Comparison of ENCODE assay signal across 8 cellular contexts in the genomic region with DNA sequence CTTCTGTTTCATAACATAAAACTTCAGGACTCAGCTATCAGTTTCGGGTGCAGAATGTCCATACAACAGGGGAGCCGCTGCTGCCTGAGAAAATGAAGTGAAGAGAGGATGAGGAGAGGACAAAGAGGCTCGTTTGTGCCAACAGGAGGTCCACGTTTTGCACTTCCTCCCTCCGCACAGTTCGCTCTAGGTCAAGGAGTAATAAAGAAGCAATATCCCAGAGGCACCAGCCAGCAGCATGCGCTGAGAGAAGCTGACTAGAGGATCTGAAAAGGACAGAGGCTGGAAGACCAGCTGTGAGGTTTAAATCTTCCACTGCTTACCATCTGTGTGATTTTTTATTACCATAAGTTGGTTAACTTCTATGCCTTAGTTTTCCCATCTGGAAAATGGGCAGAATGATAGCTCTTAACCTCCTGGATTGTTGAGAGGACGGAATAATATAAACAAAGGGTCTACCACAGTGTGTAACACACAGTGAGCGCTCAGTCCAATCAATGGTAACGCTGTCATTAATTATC. TPM values are rescaled to one million over a fixed set of nuclear protein-coding genes. Genes with fewer than 3 reads are reported as not detected.
DNase-seq lines count a peak whose midpoint lies in the region; ATAC-seq and TF ChIP-seq lines count a peak whose summit lies in the region.

No MANE protein-coding gene starts in this region.

- peak overlapping the region in 1 of 2 donors; percentile 27 for H3K9ac ChIP-seq in liver (ENCODE audit: low read depth in 1 of 2, low read length in 2 of 2)

- CTCF ChIA-PET in GM10248 (lab: Yijun Ruan, JAX): interaction anchor here (0.6 to 5.3 kb wide), 8 partner anchors 12 to 289 kb away, joined by 3 to 40 read pairs (median 6); no protein-coding TSS in a partner anchor

- peaks cover 4 to 72% (median 37%) of the 10 kb centered on the region in 4 donors for H3K4me1 ChIP-seq in liver (ENCODE audit: control insufficient read depth in 4 of 4, insufficient read depth in 4 of 4, low read length in 3 of 4)
- peaks cover 9% of the 10 kb centered on the region for H3K4me1 ChIP-seq in upper lobe of right lung

- peak overlapping the region; percentile 95 for H3K27ac Mint-ChIP-seq in activated naive CD4-positive, alpha-beta T cell treated with anti-CD3 and anti-CD28 coated beads, Interleukin-2, amount 50 U/mL, for 24 hours
- H3K27ac Mint-ChIP-seq in activated naive CD8-positive, alpha-beta T cell treated with anti-CD3 and anti-CD28 coated beads, Interleukin-2, amount 10 ng/mL, durations not matched to agents 7 days and 5 days: peak overlapping the region; percentile 96

- peaks cover 4% of the 10 kb centered on the region for H3K9me3 Mint-ChIP-seq in activated naive CD4-positive, alpha-beta T cell treated with anti-CD3 and anti-CD28 coated beads, Interleukin-2, amount 50 U/mL, for 24 hours
- H3K9me3 Mint-ChIP-seq in activated naive CD8-positive, alpha-beta T cell treated with anti-CD3 and anti-CD28 coated beads, Interleukin-2, amount 10 ng/mL, durations not matched to agents 7 days and 5 days: no peaks in the 10 kb centered on the region

- peaks cover 33% of the 10 kb centered on the region for H3K4me1 Mint-ChIP-seq in activated naive CD4-positive, alpha-beta T cell treated with anti-CD3 and anti-CD28 coated beads, Interleukin-2, amount 50 U/mL, for 24 hours
- peaks cover 16% of the 10 kb centered on the region for H3K4me1 Mint-ChIP-seq in activated naive CD8-positive, alpha-beta T cell treated with anti-CD3 and anti-CD28 coated beads, Interleukin-2, amount 10 ng/mL, durations not matched to agents 7 days and 5 days

- POLR2A ChIA-PET in activated naive CD8-positive, alpha-beta T cell treated with anti-CD3 and anti-CD28 coated beads, Interleukin-2, amount 10 ng/mL, durations not matched to agents 7 days and 5 days (lab: Charles Lee): interaction anchor here (1.0 to 2.7 kb wide), 2 partner anchors 9 to 193 kb away, joined by 3 to 15 read pairs; no protein-coding TSS in a partner anchor
- POLR2A ChIA-PET in GM10248 (lab: Yijun Ruan, JAX): no interaction called here

- peaks cover 10% of the 10 kb centered on the region for H3K36me3 Mint-ChIP-seq in activated naive CD4-positive, alpha-beta T cell treated with anti-CD3 and anti-CD28 coated beads, Interleukin-2, amount 50 U/mL, for 24 hours
- peaks cover 5% of the 10 kb centered on the region for H3K36me3 Mint-ChIP-seq in activated naive CD8-positive, alpha-beta T cell treated with anti-CD3 and anti-CD28 coated beads, Interleukin-2, amount 10 ng/mL, durations not matched to agents 7 days and 5 days

- H3K4me3 ChIP-seq in liver (ENCODE audit: low read depth in 1 of 3, low read length in 3 of 3) (peak overlapping the region; percentile 54 to 78 (median 71)), upper lobe of right lung (peak overlapping the region; percentile 86)

- no peaks in the 10 kb centered on the region for H3K27me3 ChIP-seq in liver (ENCODE audit: control insufficient read depth in 4 of 4, insufficient read depth in 4 of 4, low read length in 3 of 4)
- H3K27me3 ChIP-seq in upper lobe of right lung: no peaks in the 10 kb centered on the region

- intact Hi-C loops in upper lobe of right lung (cut with DNase I) (no loop called here), posterior cingulate gyrus (cut with DNase I) (loop anchor here (5.0 to 10.0 kb wide), 2 partner anchors 129 to 262 kb away; a partner anchor contains a TSS)

- 44% methylated on average over 10 of the region's 10 CpGs for WGBS in liver

- ATAC-seq in activated naive CD8-positive, alpha-beta T cell treated with anti-CD3 and anti-CD28 coated beads, Interleukin-2, amount 10 ng/mL, durations not matched to agents 7 days and 5 days (ENCODE audit: low read depth): no peak
- ATAC-seq in upper lobe of right lung: no peak

- no peak for TF ChIP-seq RAD21 in liver (IDR thresholded peaks at IDR 0.05)

- H3K27me3 Mint-ChIP-seq in activated naive CD4-positive, alpha-beta T cell treated with anti-CD3 and anti-CD28 coated beads, Interleukin-2, amount 50 U/mL, for 24 hours: peaks cover 1% of the 10 kb centered on the region
- H3K27me3 Mint-ChIP-seq in activated naive CD8-positive, alpha-beta T cell treated with anti-CD3 and anti-CD28 coated beads, Interleukin-2, amount 10 ng/mL, durations not matched to agents 7 days and 5 days: peaks cover 10% of the 10 kb centered on the region

- H3K9me3 ChIP-seq in liver (ENCODE audit: control insufficient read depth in 4 of 4, low read length in 3 of 4) (no peaks in the 10 kb centered on the region), upper lobe of right lung (no peaks in the 10 kb centered on the region)

- DNase-seq in activated naive CD4-positive, alpha-beta T cell treated with anti-CD3 and anti-CD28 coated beads, Interleukin-2, amount 50 U/mL, for 16 hours: no peak
- no peak for DNase-seq in activated naive CD8-positive, alpha-beta T cell treated with anti-CD3 and anti-CD28 coated beads, Interleukin-2, amount 10 ng/mL, durations not matched to agents 7 days and 5 days
- DNase-seq in upper lobe of right lung (no peak), GM10248 (ENCODE audit: extremely low spot score) (no peak), cortex of kidney (lab: John Stamatoyannopoulos, UW) (no peak), posterior cingulate gyrus (no peak)

- peak overlapping the region; percentile 55 to 82 for H3K27ac ChIP-seq in liver (ENCODE audit: low read depth in 1 of 2, low read length in 2 of 2)
- H3K27ac ChIP-seq in upper lobe of right lung: peak overlapping the region; percentile 81

- H3K36me3 ChIP-seq in liver (ENCODE audit: control insufficient read depth in 4 of 4, insufficient read depth in 3 of 4, low read depth in 1 of 4, low read length in 3 of 4) (peaks cover 1 to 22% (median 9%) of the 10 kb centered on the region in 4 donors), upper lobe of right lung (peaks cover 30% of the 10 kb centered on the region)

- no peak for TF ChIP-seq CTCF in liver (IDR thresholded peaks at IDR 0.05; ENCODE audit: low read depth, low read length, missing input control)
- TF ChIP-seq CTCF in upper lobe of right lung (IDR thresholded peaks at IDR 0.05): no peak
- no peak for TF ChIP-seq CTCF in GM10248 (IDR thresholded peaks at IDR 0.05; ENCODE audit: control extremely low read depth, extremely low read depth, low read depth, missing control alignments)

- peak overlapping the region; percentile 95 for H3K4me3 Mint-ChIP-seq in activated naive CD4-positive, alpha-beta T cell treated with anti-CD3 and anti-CD28 coated beads, Interleukin-2, amount 50 U/mL, for 24 hours
- peak overlapping the region; percentile 97 for H3K4me3 Mint-ChIP-seq in activated naive CD8-positive, alpha-beta T cell treated with anti-CD3 and anti-CD28 coated beads, Interleukin-2, amount 10 ng/mL, durations not matched to agents 7 days and 5 days

TF ChIP-seq in liver, 16 proteins besides CTCF, POLR2A, EP300 and RAD21:
- TF ChIP-seq HNF4A (conservative IDR thresholded peaks at IDR 0.05) (peak in 1 of 2 donors; percentile 37), SP1 (IDR thresholded peaks at IDR 0.05) (no peak)
- TF ChIP-seq, protein P1, sequence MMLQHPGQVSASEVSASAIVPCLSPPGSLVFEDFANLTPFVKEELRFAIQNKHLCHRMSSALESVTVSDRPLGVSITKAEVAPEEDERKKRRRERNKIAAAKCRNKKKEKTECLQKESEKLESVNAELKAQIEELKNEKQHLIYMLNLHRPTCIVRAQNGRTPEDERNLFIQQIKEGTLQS (IDR thresholded peaks at IDR 0.05): no peak
- TF ChIP-seq, protein P2, sequence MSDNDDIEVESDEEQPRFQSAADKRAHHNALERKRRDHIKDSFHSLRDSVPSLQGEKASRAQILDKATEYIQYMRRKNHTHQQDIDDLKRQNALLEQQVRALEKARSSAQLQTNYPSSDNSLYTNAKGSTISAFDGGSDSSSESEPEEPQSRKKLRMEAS (IDR thresholded peaks at IDR 0.05): no peak

RNA-seq across cellular contexts. Expression of a gene that starts 0.7 kb away (rescaled TPM):
- 1 to 10 TPM; 7.5 to 7.8 TPM for total RNA-seq in activated naive CD8-positive, alpha-beta T cell treated with anti-CD3 and anti-CD28 coated beads, Interleukin-2, amount 10 ng/mL, durations not matched to agents 7 days and 5 days
- total RNA-seq in liver: 100 to 1,000 TPM; 157 to 214 TPM
- 100 to 1,000 TPM in 1 of 2 donors, 10 to 100 TPM in 1; 35.5 to 136 TPM for polyA plus RNA-seq in liver
- 34.0 TPM for total RNA-seq in upper lobe of right lung
